In the genomic region with DNA sequence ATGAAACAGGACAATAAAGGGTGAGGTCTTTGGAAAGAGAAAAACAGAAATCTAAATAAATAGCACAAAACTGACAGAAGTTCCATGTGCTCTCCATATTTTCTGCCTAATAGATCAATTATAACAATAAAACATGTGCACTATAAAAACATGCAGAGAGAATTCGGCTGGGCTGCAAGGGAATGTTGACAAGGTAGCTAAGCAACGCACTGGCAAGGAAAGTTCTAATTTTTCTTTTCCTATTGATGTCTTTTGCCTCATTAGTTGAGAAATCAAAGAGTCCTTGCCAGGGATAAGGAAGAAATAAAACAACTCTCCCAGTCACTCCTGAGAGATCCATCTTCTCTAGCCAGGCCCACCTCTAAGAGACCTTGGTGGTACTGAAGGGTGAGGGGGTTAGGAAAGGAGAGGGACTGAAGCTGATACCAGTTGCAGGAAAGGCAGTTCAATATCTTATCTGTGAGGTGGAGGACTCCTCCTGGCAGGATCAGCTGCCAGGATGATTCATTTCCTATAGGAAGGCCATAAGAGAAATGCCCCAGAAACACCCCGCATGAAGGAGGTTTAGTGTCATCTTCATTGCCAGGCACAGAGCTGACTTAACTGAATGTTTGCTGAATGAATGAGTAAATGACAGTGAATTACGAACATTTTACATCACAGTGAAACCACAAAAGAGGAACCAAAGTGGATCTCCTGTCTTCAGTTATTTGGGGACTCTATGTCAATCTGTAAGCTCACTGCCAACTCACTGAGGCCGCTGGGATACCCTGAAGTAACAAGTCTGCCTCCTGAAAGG, we compare ENCODE assay signal across 9 cellular contexts.
DNase-seq lines count a peak whose midpoint lies in the region; ATAC-seq, FAIRE-seq and TF ChIP-seq lines count a peak whose summit lies in the region.
"Had no signal": no experiment of that assay in that cellular context is flagged by ENCODE, and none has a peak within 500 bp of the region (broad histone marks: within the 10 kb centered on the region; RNA-seq: fewer than 3 reads in every experiment).

No MANE protein-coding gene starts in this region.

- TF ChIP-seq CTCF in breast epithelium (IDR thresholded peaks at IDR 0.05): no peak

- H3K27ac ChIP-seq in breast epithelium: peak overlapping the region; percentile 75 to 84
- H3K27ac ChIP-seq: neutrophil had no signal

- peaks cover 0 to 3% of the 10 kb centered on the region in 2 donors for H3K4me1 ChIP-seq in breast epithelium

- peaks cover 56% of the 10 kb centered on the region for H3K4me1 Mint-ChIP-seq in stimulated activated memory B cell treated with anti-CD40 and anti-IgM and Interleukin-4, amounts not matched to agents 10 μg/mL and 1 μg/mL and 100 μg/mL, for 72 hours

- H3K9me3 ChIP-seq in breast epithelium: no peaks in the 10 kb centered on the region
- H3K9me3 ChIP-seq: neutrophil had no signal

- no peak for TF ChIP-seq POLR2A in breast epithelium (IDR thresholded peaks at IDR 0.05)

- no peaks in the 10 kb centered on the region for H3K27me3 ChIP-seq in breast epithelium
- H3K27me3 ChIP-seq: neutrophil had no signal

- DNase-seq in COLO829 (ENCODE audit: low spot score): peak; percentile 40
- DNase-seq in breast epithelium (ENCODE audit: low spot score in 2 of 2): no peak
- no peak for DNase-seq in NCI-H345 treated with DMSO at 0.1 percent for 48 hours (lab: John Stamatoyannopoulos, UW; ENCODE audit: unreplicated experiment)
- no peak for DNase-seq in stimulated activated naive CD4-positive, alpha-beta T cell (lab: John Stamatoyannopoulos, UW)
- DNase-seq in frontal cortex (ENCODE audit: low spot score in 2 of 2): no peak

- no peak overlapping the region for H3K4me3 Mint-ChIP-seq in stimulated activated memory B cell treated with anti-CD40 and anti-IgM and Interleukin-4, amounts not matched to agents 10 μg/mL and 1 μg/mL and 100 μg/mL, for 72 hours

- H3K27ac Mint-ChIP-seq in stimulated activated memory B cell treated with anti-CD40 and anti-IgM and Interleukin-4, amounts not matched to agents 10 μg/mL and 1 μg/mL and 100 μg/mL, for 72 hours: peak overlapping the region; percentile 67

- no peak overlapping the region for H3K4me3 ChIP-seq in breast epithelium

- intact Hi-C loops in breast epithelium (cut with DNase I; ENCODE audit: low total_unique reads): no loop called here

- H3K36me3 ChIP-seq in breast epithelium: no peaks in the 10 kb centered on the region
- H3K36me3 ChIP-seq: neutrophil had no signal

- H3K9me3 Mint-ChIP-seq in stimulated activated memory B cell treated with anti-CD40 and anti-IgM and Interleukin-4, amounts not matched to agents 10 μg/mL and 1 μg/mL and 100 μg/mL, for 72 hours: peaks cover 3% of the 10 kb centered on the region

- no peak for FAIRE-seq in frontal cortex (lab: Jason Lieb, UNC)

- no peaks in the 10 kb centered on the region for H3K27me3 Mint-ChIP-seq in stimulated activated memory B cell treated with anti-CD40 and anti-IgM and Interleukin-4, amounts not matched to agents 10 μg/mL and 1 μg/mL and 100 μg/mL, for 72 hours

- peaks cover 28% of the 10 kb centered on the region for H3K36me3 Mint-ChIP-seq in stimulated activated memory B cell treated with anti-CD40 and anti-IgM and Interleukin-4, amounts not matched to agents 10 μg/mL and 1 μg/mL and 100 μg/mL, for 72 hours

- ATAC-seq in GM21381 (IDR thresholded peaks at IDR 0.05; ENCODE audit: unreplicated experiment) (peak; percentile 89), HG03558 (IDR thresholded peaks at IDR 0.05; ENCODE audit: extremely low read depth, unreplicated experiment) (peak; percentile 85)
- ATAC-seq in stimulated activated memory B cell treated with anti-CD40 and anti-IgM and Interleukin-4, amounts not matched to agents 10 μg/mL and 1 μg/mL and 100 μg/mL, for 72 hours: peak; percentile 94
